ENCODE assay signal across 1 cellular context in the genomic region with DNA sequence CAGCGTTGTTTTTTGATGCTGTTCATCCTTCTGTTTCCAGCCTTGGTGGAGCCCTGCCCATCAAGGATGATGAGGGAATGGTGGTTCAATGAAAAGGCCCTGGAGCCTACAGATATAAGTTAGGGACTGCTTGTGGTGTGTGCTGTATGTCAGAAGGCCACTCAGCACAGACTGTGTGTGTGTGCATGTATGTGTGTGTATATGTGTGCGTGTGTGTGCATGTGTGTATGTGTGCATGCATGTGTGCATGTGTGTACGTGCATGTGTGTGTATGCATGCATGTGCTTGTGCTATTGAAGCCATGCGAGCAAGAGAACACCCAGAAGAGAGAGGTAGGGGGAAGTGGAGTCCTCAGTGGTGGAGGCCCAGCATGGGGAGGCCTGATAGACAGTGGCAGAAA.
TF ChIP-seq lines count a peak whose summit lies in the region.

No MANE protein-coding gene starts in this region.

TF ChIP-seq in HepG2, 621 proteins besides CTCF, POLR2A, EP300 and RAD21 (continued from another document):
- TF ChIP-seq, protein P1, sequence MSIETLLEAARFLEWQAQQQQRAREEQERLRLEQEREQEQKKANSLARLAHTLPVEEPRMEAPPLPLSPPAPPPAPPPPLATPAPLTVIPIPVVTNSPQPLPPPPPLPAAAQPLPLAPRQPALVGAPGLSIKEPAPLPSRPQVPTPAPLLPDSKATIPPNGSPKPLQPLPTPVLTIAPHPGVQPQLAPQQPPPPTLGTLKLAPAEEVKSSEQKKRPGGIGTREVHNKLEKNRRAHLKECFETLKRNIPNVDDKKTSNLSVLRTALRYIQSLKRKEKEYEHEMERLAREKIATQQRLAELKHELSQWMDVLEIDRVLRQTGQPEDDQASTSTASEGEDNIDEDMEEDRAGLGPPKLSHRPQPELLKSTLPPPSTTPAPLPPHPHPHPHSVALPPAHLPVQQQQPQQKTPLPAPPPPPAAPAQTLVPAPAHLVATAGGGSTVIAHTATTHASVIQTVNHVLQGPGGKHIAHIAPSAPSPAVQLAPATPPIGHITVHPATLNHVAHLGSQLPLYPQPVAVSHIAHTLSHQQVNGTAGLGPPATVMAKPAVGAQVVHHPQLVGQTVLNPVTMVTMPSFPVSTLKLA (IDR thresholded peaks at IDR 0.05), result peak; percentile 96
- TF ChIP-seq, protein P2, sequence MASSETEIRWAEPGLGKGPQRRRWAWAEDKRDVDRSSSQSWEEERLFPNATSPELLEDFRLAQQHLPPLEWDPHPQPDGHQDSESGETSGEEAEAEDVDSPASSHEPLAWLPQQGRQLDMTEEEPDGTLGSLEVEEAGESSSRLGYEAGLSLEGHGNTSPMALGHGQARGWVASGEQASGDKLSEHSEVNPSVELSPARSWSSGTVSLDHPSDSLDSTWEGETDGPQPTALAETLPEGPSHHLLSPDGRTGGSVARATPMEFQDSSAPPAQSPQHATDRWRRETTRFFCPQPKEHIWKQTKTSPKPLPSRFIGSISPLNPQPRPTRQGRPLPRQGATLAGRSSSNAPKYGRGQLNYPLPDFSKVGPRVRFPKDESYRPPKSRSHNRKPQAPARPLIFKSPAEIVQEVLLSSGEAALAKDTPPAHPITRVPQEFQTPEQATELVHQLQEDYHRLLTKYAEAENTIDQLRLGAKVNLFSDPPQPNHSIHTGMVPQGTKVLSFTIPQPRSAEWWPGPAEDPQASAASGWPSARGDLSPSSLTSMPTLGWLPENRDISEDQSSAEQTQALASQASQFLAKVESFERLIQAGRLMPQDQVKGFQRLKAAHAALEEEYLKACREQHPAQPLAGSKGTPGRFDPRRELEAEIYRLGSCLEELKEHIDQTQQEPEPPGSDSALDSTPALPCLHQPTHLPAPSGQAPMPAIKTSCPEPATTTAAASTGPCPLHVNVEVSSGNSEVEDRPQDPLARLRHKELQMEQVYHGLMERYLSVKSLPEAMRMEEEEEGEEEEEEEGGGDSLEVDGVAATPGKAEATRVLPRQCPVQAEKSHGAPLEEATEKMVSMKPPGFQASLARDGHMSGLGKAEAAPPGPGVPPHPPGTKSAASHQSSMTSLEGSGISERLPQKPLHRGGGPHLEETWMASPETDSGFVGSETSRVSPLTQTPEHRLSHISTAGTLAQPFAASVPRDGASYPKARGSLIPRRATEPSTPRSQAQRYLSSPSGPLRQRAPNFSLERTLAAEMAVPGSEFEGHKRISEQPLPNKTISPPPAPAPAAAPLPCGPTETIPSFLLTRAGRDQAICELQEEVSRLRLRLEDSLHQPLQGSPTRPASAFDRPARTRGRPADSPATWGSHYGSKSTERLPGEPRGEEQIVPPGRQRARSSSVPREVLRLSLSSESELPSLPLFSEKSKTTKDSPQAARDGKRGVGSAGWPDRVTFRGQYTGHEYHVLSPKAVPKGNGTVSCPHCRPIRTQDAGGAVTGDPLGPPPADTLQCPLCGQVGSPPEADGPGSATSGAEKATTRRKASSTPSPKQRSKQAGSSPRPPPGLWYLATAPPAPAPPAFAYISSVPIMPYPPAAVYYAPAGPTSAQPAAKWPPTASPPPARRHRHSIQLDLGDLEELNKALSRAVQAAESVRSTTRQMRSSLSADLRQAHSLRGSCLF (CRISPR knock-in tag; IDR thresholded peaks at IDR 0.05; ENCODE audit: borderline replicate concordance), result no peak
